ENCODE assay signal across 8 cellular contexts in genomic region chr9:134455951-134456739, GRCh38.
DNase-seq lines count a peak whose midpoint lies in the region; ATAC-seq, FAIRE-seq and TF ChIP-seq lines count a peak whose summit lies in the region.

No MANE protein-coding gene starts in this region.

- peak overlapping the region; percentile 71 to 93 (median 78) for H3K4me3 Mint-ChIP-seq in T-cell

- no peak for TF ChIP-seq CTCF in adrenal gland (IDR thresholded peaks at IDR 0.05)

- H3K27ac ChIP-seq in adrenal gland: peak overlapping the region; percentile 13 to 91 (median 84)
- peak overlapping the region; percentile 52 to 95 (median 88) for H3K27ac ChIP-seq in skin epidermis

- H3K9me3 Mint-ChIP-seq in T-cell: no peaks in the 10 kb centered on the region

- ATAC-seq in T-cell (replicated peaks in 1 of 4): peak; percentile 89 to 98 (median 95)
- ATAC-seq in left ventricle myocardium superior: peak; percentile 85
- no peak for ATAC-seq in HG02798 (IDR thresholded peaks at IDR 0.05; ENCODE audit: poor library complexity, unreplicated experiment)
- ATAC-seq in HG02981 (IDR thresholded peaks at IDR 0.05; ENCODE audit: unreplicated experiment): no peak

- no peaks in the 10 kb centered on the region for H3K27me3 ChIP-seq in adrenal gland

- H3K36me3 ChIP-seq in adrenal gland (replicated peaks in 1 of 2): no peaks in the 10 kb centered on the region

- CTCF ChIA-PET in T-cell (lab: Charles Lee): interaction anchor here in 1 of 2 donors (0.5 to 1.1 kb wide), 6 partner anchors 64 to 1108 kb away, joined by 3 to 5 read pairs (median 3); partner anchors contain the start of genes MED22 and RPL7A

- H3K4me1 ChIP-seq in adrenal gland (replicated peaks in 1 of 2): peaks cover 0 to 11% of the 10 kb centered on the region in 2 donors

- peaks cover 8 to 14% (median 13%) of the 10 kb centered on the region in 3 donors for H3K4me1 Mint-ChIP-seq in T-cell

- peak overlapping the region; percentile 88 for H3K27ac Mint-ChIP-seq in T-cell

- POLR2A ChIA-PET in T-cell (lab: Charles Lee): no interaction called here

- DNase-seq in GM19239 (ENCODE audit: insufficient read length, low spot score) (peak; percentile 47), T-cell (peak; percentile 54 to 87 (median 78)), adrenal gland (peak; percentile 60 to 89 (median 71)), left ventricle myocardium superior (peak; percentile 90), HUDEP-2 (lab: John Stamatoyannopoulos, UW; ENCODE audit: unreplicated experiment in 76 of 76) (no peak)

- no peaks in the 10 kb centered on the region for H3K27me3 Mint-ChIP-seq in T-cell

- H3K36me3 Mint-ChIP-seq in T-cell: no peaks in the 10 kb centered on the region

- peak in 1 of 2 donors; percentile 17 for TF ChIP-seq POLR2A in adrenal gland (IDR thresholded peaks at IDR 0.05)

- WGBS in adrenal gland, 4 donors: 49 to 51% (median 49%) methylated on average over 15 to 41 of the region's 41 CpGs

- intact Hi-C loops in adrenal gland (cut with DNase I) (loop anchor here in 1 of 2 donors (10.0 kb wide), 1 partner anchor 179 kb away; no protein-coding TSS in a partner anchor), left ventricle myocardium superior (cut with micrococcal nuclease) (no loop called here)

- H3K9me3 ChIP-seq in adrenal gland (replicated peaks in 1 of 3): no peaks in the 10 kb centered on the region

- FAIRE-seq in GM19239 (lab: Jason Lieb, UNC): no peak

- H3K4me3 ChIP-seq in adrenal gland (peak overlapping the region in 1 of 4 donors; percentile 8), skin epidermis (peak overlapping the region; percentile 8 to 39 (median 17))

Comparison
In these comparisons a context has a peak if more than half of its experiments do, and no peak if none do; other contexts are left out.
1. DNase-seq: peak in GM19239 (single experiment), T-cell (34 of 34), adrenal gland (7 of 7) and left ventricle myocardium superior (single experiment); none in HUDEP-2 (0 of 76).
2. ATAC-seq: peak in T-cell (4 of 4) and left ventricle myocardium superior (single experiment); none in HG02798 (single experiment) and HG02981 (single experiment).